ENCODE assay signal across 9 cellular contexts in the genomic region with DNA sequence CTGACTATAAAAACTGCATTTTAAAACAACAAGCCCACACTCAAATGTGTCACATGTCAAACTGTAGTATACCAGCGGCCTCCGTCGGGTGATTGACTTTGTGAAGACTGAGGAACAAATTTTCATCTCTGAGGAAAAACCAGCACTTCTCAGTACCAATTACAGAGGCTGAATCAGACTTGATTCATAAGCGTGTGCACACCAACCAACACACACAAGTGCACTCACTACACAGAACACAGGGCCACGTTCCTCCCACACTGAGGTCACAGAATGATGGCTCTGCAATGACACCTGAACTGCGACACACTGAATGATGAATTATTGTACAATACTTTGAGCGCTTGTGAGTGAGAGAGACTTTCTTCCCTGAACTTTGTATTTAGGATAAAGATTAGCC. TPM values are rescaled to one million over a fixed set of nuclear protein-coding genes. Genes with fewer than 3 reads are reported as not detected.
DNase-seq lines count a peak whose midpoint lies in the region; ATAC-seq and TF ChIP-seq lines count a peak whose summit lies in the region.
"Had no signal": no experiment of that assay in that cellular context is flagged by ENCODE, and none has a peak within 500 bp of the region (broad histone marks: within the 10 kb centered on the region; RNA-seq: fewer than 3 reads in every experiment).

No MANE protein-coding gene starts in this region.

- DNase-seq in GM12865 (ENCODE audit: low read depth) (peak; percentile 33), endodermal cell (no peak), cerebellar nuclear complex (lab: John Stamatoyannopoulos, UW) (no peak), hippocampal formation (lab: John Stamatoyannopoulos, UW) (no peak), lower leg skin (ENCODE audit: low spot score in 2 of 2) (no peak)
- DNase-seq in activated CD4-positive, alpha-beta T cell treated with anti-CD3 and anti-CD28 coated beads, Interleukin-2, amount 10 ng/mL, durations not matched to agents 7 days and 5 days, result peak; percentile 30
- peak; percentile 57 to 61 for DNase-seq in stimulated activated CD4-positive, alpha-beta T cell treated with anti-CD3 and anti-CD28 coated beads, Interleukin-2, amount 100 ng/mL, for 24 hours

- intact Hi-C loops in lower leg skin (cut with DNase I; ENCODE audit: low total_unique reads), result no loop called here

- H3K9me3 ChIP-seq in endodermal cell (ENCODE audit: control insufficient read depth, low read length), result peaks cover 11% of the 10 kb centered on the region

- peaks cover 7% of the 10 kb centered on the region for H3K9me3 Mint-ChIP-seq in activated CD4-positive, alpha-beta T cell treated with anti-CD3 and anti-CD28 coated beads, Interleukin-2, amount 10 ng/mL, durations not matched to agents 7 days and 5 days
- H3K9me3 Mint-ChIP-seq in endodermal cell, result peaks cover 5% of the 10 kb centered on the region

- peak overlapping the region; percentile 5 for H3K4me3 Mint-ChIP-seq in activated CD4-positive, alpha-beta T cell treated with anti-CD3 and anti-CD28 coated beads, Interleukin-2, amount 10 ng/mL, durations not matched to agents 7 days and 5 days
- no peak overlapping the region for H3K4me3 Mint-ChIP-seq in endodermal cell

- H3K36me3 Mint-ChIP-seq in activated CD4-positive, alpha-beta T cell treated with anti-CD3 and anti-CD28 coated beads, Interleukin-2, amount 10 ng/mL, durations not matched to agents 7 days and 5 days (ENCODE audit: low read depth), result peaks cover 76% of the 10 kb centered on the region
- peaks cover 27% of the 10 kb centered on the region for H3K36me3 Mint-ChIP-seq in endodermal cell (ENCODE audit: low read depth)

- no peaks in the 10 kb centered on the region for H3K27me3 Mint-ChIP-seq in activated CD4-positive, alpha-beta T cell treated with anti-CD3 and anti-CD28 coated beads, Interleukin-2, amount 10 ng/mL, durations not matched to agents 7 days and 5 days
- H3K27me3 Mint-ChIP-seq in endodermal cell (ENCODE audit: insufficient read depth), result no peaks in the 10 kb centered on the region

- no peak for ATAC-seq in GM21423 (IDR thresholded peaks at IDR 0.05; ENCODE audit: unreplicated experiment)

- H3K4me3 ChIP-seq in GM12865 (ENCODE audit: low read depth, low read length), result no peak overlapping the region
- no peak overlapping the region for H3K4me3 ChIP-seq in endodermal cell (ENCODE audit: low read length)
- no peak overlapping the region for H3K4me3 ChIP-seq in lower leg skin (ENCODE audit: low read depth, poor library complexity, severe bottlenecking)
- H3K4me3 ChIP-seq: skin epidermis had no signal

- CTCF ChIA-PET in activated CD4-positive, alpha-beta T cell treated with anti-CD3 and anti-CD28 coated beads, Interleukin-2, amount 10 ng/mL, durations not matched to agents 7 days and 5 days (lab: Charles Lee), result interaction anchor here (1.1 kb wide), 1 partner anchor 18 kb away, joined by 4 read pairs; no protein-coding TSS in a partner anchor

- H3K36me3 ChIP-seq in endodermal cell (ENCODE audit: control insufficient read depth, insufficient read depth, low read length), result peaks cover 3% of the 10 kb centered on the region

- H3K27ac Mint-ChIP-seq in activated CD4-positive, alpha-beta T cell treated with anti-CD3 and anti-CD28 coated beads, Interleukin-2, amount 10 ng/mL, durations not matched to agents 7 days and 5 days, result peak overlapping the region; percentile 82
- peak overlapping the region; percentile 23 for H3K27ac Mint-ChIP-seq in endodermal cell

- H3K27me3 ChIP-seq in endodermal cell (ENCODE audit: control insufficient read depth, insufficient read depth, low read length, poor library complexity, severe bottlenecking), result no peaks in the 10 kb centered on the region

- POLR2A ChIA-PET in activated CD4-positive, alpha-beta T cell treated with anti-CD3 and anti-CD28 coated beads, Interleukin-2, amount 10 ng/mL, durations not matched to agents 7 days and 5 days (lab: Charles Lee), result no interaction called here

- TF ChIP-seq CTCF in GM12865 (IDR thresholded peaks at IDR 0.05; ENCODE audit: insufficient read depth, low read depth, low read length, missing control alignments) (no peak), endodermal cell (conservative IDR thresholded peaks at IDR 0.05) (no peak), lower leg skin (IDR thresholded peaks at IDR 0.05) (no peak)

- no peak overlapping the region for H3K9ac ChIP-seq in endodermal cell (ENCODE audit: extremely low read depth, low read length, poor library complexity, severe bottlenecking)

- peaks cover 80% of the 10 kb centered on the region for H3K4me1 Mint-ChIP-seq in activated CD4-positive, alpha-beta T cell treated with anti-CD3 and anti-CD28 coated beads, Interleukin-2, amount 10 ng/mL, durations not matched to agents 7 days and 5 days
- H3K4me1 Mint-ChIP-seq in endodermal cell, result peaks cover 21% of the 10 kb centered on the region

- TF ChIP-seq POLR2A in lower leg skin (IDR thresholded peaks at IDR 0.05), result no peak

- no peak overlapping the region for H3K27ac ChIP-seq in endodermal cell (ENCODE audit: low read depth, low read length)

- no peaks in the 10 kb centered on the region for H3K4me1 ChIP-seq in endodermal cell (ENCODE audit: control insufficient read depth, insufficient read depth, low read length)

- WGBS in endodermal cell (ENCODE audit: insufficient coverage in 1 of 2, insufficient read length in 1 of 2), 2 experiments, result 93 to 97% methylated on average over 6 to 7 of the region's 7 CpGs
- 82 to 89% methylated on average over 7 of the region's 7 CpGs for WGBS in lower leg skin, 2 donors

RNA-seq across cellular contexts. Expression of gene XPO6, which starts 29.6 kb away (rescaled TPM):
- total RNA-seq in activated CD4-positive, alpha-beta T cell treated with anti-CD3 and anti-CD28 coated beads, Interleukin-2, amount 10 ng/mL, durations not matched to agents 7 days and 5 days, result 100 to 1,000 TPM; 237 to 304 TPM
- 10 to 100 TPM; 84.7 to 92.4 TPM for total RNA-seq in endodermal cell
- 79.6 TPM for polyA plus RNA-seq in endodermal cell (2013, experiment 1 of 2)
- polyA plus RNA-seq in endodermal cell (2013, experiment 2 of 2), result 78.4 TPM
- total RNA-seq in lower leg skin, result 100 to 1,000 TPM in 2 of 4 donors, 10 to 100 TPM in 2; 45.7 to 104 (median 78.1) TPM

Comparison
In these comparisons a context has a peak if more than half of its experiments do, and no peak if none do; other contexts are left out.
1. DNase-seq: peak in GM12865 (single experiment), activated CD4-positive, alpha-beta T cell treated with anti-CD3 and anti-CD28 coated beads, Interleukin-2, amount 10 ng/mL, durations not matched to agents 7 days and 5 days (single experiment) and stimulated activated CD4-positive, alpha-beta T cell treated with anti-CD3 and anti-CD28 coated beads, Interleukin-2, amount 100 ng/mL, for 24 hours (2 of 2); none in endodermal cell (single experiment), cerebellar nuclear complex (0 of 2), hippocampal formation (0 of 2) and lower leg skin (0 of 2).